In the genomic region with DNA sequence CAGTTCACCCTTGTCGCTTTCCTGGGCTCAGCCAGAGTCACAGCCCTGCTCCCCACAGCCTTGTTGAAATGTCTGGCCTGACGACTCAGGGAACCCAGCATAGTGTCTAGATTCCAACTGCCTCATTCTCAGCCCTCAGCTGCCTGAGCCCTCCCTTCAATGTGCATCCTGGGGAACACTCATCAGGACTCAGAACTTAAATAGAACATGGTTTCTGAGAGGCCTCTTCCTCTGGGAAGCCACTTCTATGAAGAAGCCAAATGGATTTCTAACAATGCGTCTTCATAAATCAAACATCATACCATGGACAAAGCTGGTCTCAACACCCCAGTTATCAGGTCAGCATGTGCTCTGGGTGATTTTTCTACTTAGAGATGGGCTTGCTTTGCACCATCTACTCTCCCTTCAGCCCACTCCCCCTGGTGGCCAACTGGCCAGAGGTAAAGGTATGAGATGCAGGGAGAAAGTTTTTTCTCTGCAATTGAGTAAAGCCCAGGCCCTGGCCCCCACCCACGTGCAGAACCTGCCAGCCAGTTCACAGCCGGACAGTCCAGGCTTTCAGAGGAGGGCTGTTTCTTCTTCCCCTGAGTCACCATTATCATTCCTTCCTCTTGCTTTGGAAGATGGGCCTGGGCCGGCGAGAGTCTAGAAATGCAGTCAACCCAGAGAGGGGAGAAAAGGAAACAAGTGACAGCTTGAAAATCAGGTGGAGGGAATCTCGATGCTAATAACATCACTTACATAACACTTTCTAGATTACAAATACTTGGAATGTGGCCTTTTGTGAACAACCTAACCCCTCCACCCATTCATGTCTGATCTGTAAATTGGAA, we compare ENCODE assay signal across 8 cellular contexts. TPM values are rescaled to one million over a fixed set of nuclear protein-coding genes. Genes with fewer than 3 reads are reported as not detected.
DNase-seq lines count a peak whose midpoint lies in the region; ATAC-seq and TF ChIP-seq lines count a peak whose summit lies in the region.

No MANE protein-coding gene starts in this region.

- H3K27me3 ChIP-seq in CD8-positive, alpha-beta memory T cell (ENCODE audit: insufficient read depth, low read length, poor library complexity, severe bottlenecking): no peaks in the 10 kb centered on the region
- H3K27me3 ChIP-seq in Panc1 (ENCODE audit: control insufficient read depth, insufficient read depth, low read length): 0 out of 2 replicates have a peak, but pooled peaks cover 3% of the 10 kb centered on the region

- peaks cover 26% of the 10 kb centered on the region for H3K36me3 ChIP-seq in CD8-positive, alpha-beta memory T cell (ENCODE audit: insufficient read depth, low read length)
- no peaks in the 10 kb centered on the region for H3K36me3 ChIP-seq in Panc1 (ENCODE audit: control insufficient read depth, insufficient read depth, low read length)

- POLR2A ChIA-PET in CD8-positive, alpha-beta memory T cell (lab: Charles Lee): interaction anchor here (0.6 to 0.8 kb wide), 2 partner anchors 32 to 53 kb away, joined by 3 read pairs; no protein-coding TSS in a partner anchor
- POLR2A ChIA-PET in Panc1 (lab: Charles Lee): no interaction called here

- intact Hi-C loops in Panc1 (cut with micrococcal nuclease; ENCODE audit: unreplicated experiment): loop anchor here (2.0 kb wide), 1 partner anchor 104 kb away; no protein-coding TSS in a partner anchor

- no peaks in the 10 kb centered on the region for H3K9me3 Mint-ChIP-seq in CD8-positive, alpha-beta memory T cell
- H3K9me3 Mint-ChIP-seq in activated T-cell treated with anti-CD3 and anti-CD28 coated beads, Interleukin-2, amount 50 U/mL, for 4 hours: no peaks in the 10 kb centered on the region

- peaks cover 25% of the 10 kb centered on the region for H3K4me1 ChIP-seq in CD8-positive, alpha-beta memory T cell (ENCODE audit: insufficient read depth, low read length)
- no peaks in the 10 kb centered on the region for H3K4me1 ChIP-seq in Panc1 (ENCODE audit: control insufficient read depth, insufficient read depth, low read length)

- H3K27me3 Mint-ChIP-seq in CD8-positive, alpha-beta memory T cell: no peaks in the 10 kb centered on the region
- no peaks in the 10 kb centered on the region for H3K27me3 Mint-ChIP-seq in activated T-cell treated with anti-CD3 and anti-CD28 coated beads, Interleukin-2, amount 50 U/mL, for 4 hours (ENCODE audit: low read depth)

- peaks cover 9 to 75% (median 18%) of the 10 kb centered on the region in 3 donors for H3K36me3 Mint-ChIP-seq in CD8-positive, alpha-beta memory T cell
- peaks cover 16% of the 10 kb centered on the region for H3K36me3 Mint-ChIP-seq in activated T-cell treated with anti-CD3 and anti-CD28 coated beads, Interleukin-2, amount 50 U/mL, for 4 hours (ENCODE audit: insufficient read depth)

- peak; percentile 50 to 84 (median 64) for DNase-seq in CD8-positive, alpha-beta memory T cell
- peak; percentile 38 for DNase-seq in HCEC 1CT
- peak; percentile 30 for DNase-seq in Panc1 (ENCODE audit: low read depth, low spot score)
- DNase-seq in activated T-cell treated with anti-CD3 and anti-CD28 coated beads, Interleukin-2, amount 50 U/mL, for 4 hours: peak; percentile 77
- peak in 1 of 2 donors; percentile 16 for DNase-seq in foreskin fibroblast
- peak; percentile 33 for DNase-seq in renal cortical epithelial cell (ENCODE audit: low read depth)

- peak; percentile 79 for TF ChIP-seq CTCF in Panc1 (IDR thresholded peaks at IDR 0.05)
- peak; percentile 54 for TF ChIP-seq CTCF in foreskin fibroblast (IDR thresholded peaks at IDR 0.05; ENCODE audit: low read depth, low read length)

- no peak overlapping the region for H3K27ac ChIP-seq in CD8-positive, alpha-beta memory T cell (ENCODE audit: low read depth, low read length)
- no peak overlapping the region for H3K27ac ChIP-seq in Panc1 (ENCODE audit: low read length)

- H3K27ac Mint-ChIP-seq in CD8-positive, alpha-beta memory T cell: peak overlapping the region; percentile 18 to 95 (median 78)

- in situ Hi-C loops in Panc1 (cut with HindIII; ENCODE audit: low pct_unique_long_range_greater_than_20kb, low sequenced_read_pairs): no loop called here

- ATAC-seq in Panc1: peak; percentile 85
- peak; percentile 82 to 83 for ATAC-seq in activated T-cell treated with anti-CD3 and anti-CD28 coated beads, Interleukin-2, amount 50 U/mL, for 4 hours
- ATAC-seq in GM18861 (IDR thresholded peaks at IDR 0.05; ENCODE audit: unreplicated experiment): no peak
- no peak for ATAC-seq in HG02981 (IDR thresholded peaks at IDR 0.05; ENCODE audit: unreplicated experiment)

- peaks cover 32 to 50% (median 49%) of the 10 kb centered on the region in 3 donors for H3K4me1 Mint-ChIP-seq in CD8-positive, alpha-beta memory T cell
- peaks cover 24% of the 10 kb centered on the region for H3K4me1 Mint-ChIP-seq in activated T-cell treated with anti-CD3 and anti-CD28 coated beads, Interleukin-2, amount 50 U/mL, for 4 hours (ENCODE audit: low read depth)

- no TSS peak for BruUV-seq in Panc1 (replicated peaks; lab: Mats Ljungman, UMichigan)

- H3K4me3 Mint-ChIP-seq in CD8-positive, alpha-beta memory T cell: no peak overlapping the region
- H3K4me3 Mint-ChIP-seq in activated T-cell treated with anti-CD3 and anti-CD28 coated beads, Interleukin-2, amount 50 U/mL, for 4 hours: no peak overlapping the region

- H3K4me3 ChIP-seq in CD8-positive, alpha-beta memory T cell (ENCODE audit: low read length): no peak overlapping the region
- H3K4me3 ChIP-seq in Panc1 (ENCODE audit: low read depth in 2 of 2, low read length in 2 of 2): no peak overlapping the region
- H3K4me3 ChIP-seq in foreskin fibroblast (ENCODE audit: low read depth in 1 of 2, low read length in 2 of 2): no peak overlapping the region

- CTCF ChIA-PET in CD8-positive, alpha-beta memory T cell (lab: Charles Lee): interaction anchor here (0.6 to 3.2 kb wide), 22 partner anchors 13 to 160 kb away, joined by 3 to 27 read pairs (median 4); a partner anchor contains a TSS
- CTCF ChIA-PET in Panc1 (lab: Charles Lee): no interaction called here

- H3K9me3 ChIP-seq in CD8-positive, alpha-beta memory T cell (ENCODE audit: low read length): no peaks in the 10 kb centered on the region
- H3K9me3 ChIP-seq in Panc1 (ENCODE audit: control insufficient read depth, insufficient read depth, low read depth, low read length): no peaks in the 10 kb centered on the region

RNA-seq across cellular contexts. Expression of a gene that starts 32.1 kb away (rescaled TPM):
- 1 to 10 TPM; 1.8 to 1.9 TPM for total RNA-seq in CD8-positive, alpha-beta memory T cell
- polyA plus RNA-seq in CD8-positive, alpha-beta memory T cell: 40.7 TPM
- total RNA-seq in Panc1 (2021; ENCODE audit: unreplicated experiment) (not detected), renal cortical epithelial cell (not detected in 2 replicates)
- polyA plus RNA-seq in Panc1 (2012; ENCODE audit: insufficient read length): not detected
- total RNA-seq in activated T-cell treated with anti-CD3 and anti-CD28 coated beads, Interleukin-2, amount 50 U/mL, for 4 hours: under 1 TPM; 0.30 to 0.53 (median 0.38) TPM

RNA-seq across cellular contexts. Expression of a gene that starts 34.6 kb away (rescaled TPM):
- total RNA-seq in CD8-positive, alpha-beta memory T cell: 10 to 100 TPM; 16.4 to 16.5 TPM
- polyA plus RNA-seq in CD8-positive, alpha-beta memory T cell: 206 TPM
- total RNA-seq in Panc1 (2021; ENCODE audit: unreplicated experiment) (0.10 TPM), renal cortical epithelial cell (not detected in 2 replicates)
- polyA plus RNA-seq in Panc1 (2012; ENCODE audit: insufficient read length): 0.40 TPM
- 10 to 100 TPM in 2 of 3 donors, 1 to 10 TPM in 1; 8.9 to 21.4 (median 16.5) TPM for total RNA-seq in activated T-cell treated with anti-CD3 and anti-CD28 coated beads, Interleukin-2, amount 50 U/mL, for 4 hours

RNA-seq across cellular contexts. Expression of a gene that starts 54.4 kb away (rescaled TPM):
- not detected for total RNA-seq in CD8-positive, alpha-beta memory T cell
- not detected for polyA plus RNA-seq in CD8-positive, alpha-beta memory T cell
- total RNA-seq in Panc1 (2021; ENCODE audit: unreplicated experiment): not detected
- polyA plus RNA-seq in Panc1 (2012; ENCODE audit: insufficient read length): not detected
- not detected for total RNA-seq in activated T-cell treated with anti-CD3 and anti-CD28 coated beads, Interleukin-2, amount 50 U/mL, for 4 hours
- total RNA-seq in renal cortical epithelial cell: not detected in 2 replicates

Comparison
In these comparisons a context has a peak if more than half of its experiments do, and no peak if none do; other contexts are left out.
1. ATAC-seq: peak in Panc1 (single experiment) and activated T-cell treated with anti-CD3 and anti-CD28 coated beads, Interleukin-2, amount 50 U/mL, for 4 hours (2 of 2); none in GM18861 (single experiment) and HG02981 (single experiment).